26 cellular contexts compared by ENCODE assay signal in the genomic region with DNA sequence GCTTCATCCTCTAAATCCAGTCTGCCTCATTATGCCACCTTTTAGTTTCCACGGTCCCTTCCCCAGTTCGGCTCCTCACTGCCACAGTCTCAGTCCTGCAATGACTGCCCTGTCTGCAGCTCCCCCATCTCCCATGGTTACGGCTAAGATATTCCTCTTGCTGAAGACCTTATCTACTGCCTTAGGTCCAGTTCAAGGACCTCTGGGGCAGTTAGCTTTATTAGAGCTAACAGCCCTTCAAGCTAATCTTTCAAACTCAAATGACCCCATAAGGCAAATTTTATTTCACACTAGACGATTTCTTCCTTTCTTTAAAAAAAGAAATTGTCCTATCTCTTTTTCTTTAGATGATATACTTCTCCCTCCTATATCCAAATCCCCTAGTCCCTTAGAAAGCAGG.
DNase-seq lines count a peak whose midpoint lies in the region; ATAC-seq, FAIRE-seq and TF ChIP-seq lines count a peak whose summit lies in the region.
"Had no signal": no experiment of that assay in that cellular context is flagged by ENCODE, and none has a peak within 500 bp of the region (broad histone marks: within the 10 kb centered on the region; RNA-seq: fewer than 3 reads in every experiment).

No MANE protein-coding gene starts in this region.

- H2BK15ac ChIP-seq in mesenchymal stem cell (ENCODE audit: low read depth, poor library complexity, severe bottlenecking) = peak overlapping the region; percentile 85

- DNase-seq in Caco-2 = no peak
- DNase-seq in K562 (ENCODE audit: extremely low read depth in 1 of 4, low spot score in 3 of 4) = no peak
- no peak for DNase-seq in mesenchymal stem cell
- DNase-seq in neural progenitor cell (ENCODE audit: low spot score) = no peak
- no peak for DNase-seq in NCI-H2196 treated with DMSO at 0.1 percent for 48 hours (lab: John Stamatoyannopoulos, UW; ENCODE audit: unreplicated experiment)
- no peak for DNase-seq in GOT3 (lab: John Stamatoyannopoulos, UW)
- DNase-seq: 8988T; ACHN; AML-193; BE2C; Calu3; CD4-positive, alpha-beta T cell; CD8-positive, alpha-beta memory T cell; DMS53; DMS79 treated with DMSO at 0.1 percent for 48 hours; GF-D8; HFFc6 had no signal

- H3K79me2 ChIP-seq in K562 (ENCODE audit: control insufficient read depth, insufficient read depth, low read length) (no peaks in the 10 kb centered on the region), neural progenitor cell (ENCODE audit: low read depth) (no peaks in the 10 kb centered on the region)

- H3K79me1 ChIP-seq in mesenchymal stem cell (replicated peaks; ENCODE audit: low read length, poor library complexity, severe bottlenecking) = no peaks in the 10 kb centered on the region

- H3K9me3 Mint-ChIP-seq in Caco-2 (ENCODE audit: unreplicated experiment) (peaks cover 12% of the 10 kb centered on the region), neural progenitor cell (peaks cover 20% of the 10 kb centered on the region)
- H3K9me3 Mint-ChIP-seq: CD4-positive, alpha-beta T cell; CD8-positive, alpha-beta memory T cell; HFFc6 had no signal

- no peak overlapping the region for H3K9ac ChIP-seq in K562 (ENCODE audit: insufficient read depth in 1 of 2, low read depth in 2 of 2, low read length in 2 of 2)
- H3K9ac ChIP-seq in mesenchymal stem cell (ENCODE audit: low read length) = no peak overlapping the region
- H3K9ac ChIP-seq in neural progenitor cell = no peak overlapping the region
- H3K9ac ChIP-seq: BLaER1 treated with 17β-estradiol and CSF1 and Interleukin-3, amounts not matched to agents 10 nM and 100 nM had no signal

- H3K9me3 ChIP-seq in Caco-2 = no peaks in the 10 kb centered on the region; the same call in 1 of the 2 replicates
- H3K9me3 ChIP-seq in K562 (replicated peaks; ENCODE audit: control insufficient read depth, insufficient read depth, low read depth, low read length) = no peaks in the 10 kb centered on the region
- peaks cover 6% of the 10 kb centered on the region for H3K9me3 ChIP-seq in mesenchymal stem cell (ENCODE audit: control insufficient read depth, low read length)
- no peaks in the 10 kb centered on the region for H3K9me3 ChIP-seq in neural progenitor cell (ENCODE audit: low read depth)
- H3K9me3 ChIP-seq: BE2C had no signal

- peaks cover 99% of the 10 kb centered on the region for H3K36me3 Mint-ChIP-seq in Caco-2 (ENCODE audit: insufficient read depth, unreplicated experiment)
- peaks cover 15% of the 10 kb centered on the region for H3K36me3 Mint-ChIP-seq in neural progenitor cell

- H2AFZ ChIP-seq in K562 (ENCODE audit: low read depth, low read length) (no peak overlapping the region), mesenchymal stem cell (ENCODE audit: low read depth, low read length) (no peak overlapping the region), neural progenitor cell (replicated peaks) (no peak overlapping the region)
- H2AFZ ChIP-seq: GM23338 had no signal

- H4K20me1 ChIP-seq in K562 (replicated peaks; ENCODE audit: control insufficient read depth, insufficient read depth, low read length) (no peaks in the 10 kb centered on the region), neural progenitor cell (ENCODE audit: low read depth) (no peaks in the 10 kb centered on the region)
- H4K20me1 ChIP-seq: BLaER1 treated with 17β-estradiol and CSF1 and Interleukin-3, amounts not matched to agents 10 nM and 100 nM had no signal

- no peak for TF ChIP-seq CTCF in Caco-2 (IDR thresholded peaks at IDR 0.05; ENCODE audit: insufficient read depth in 1 of 2, low read depth in 1 of 2, low read length in 1 of 2, severe bottlenecking in 1 of 2, unreplicated experiment in 1 of 2)
- no peak for TF ChIP-seq CTCF in K562 (IDR thresholded peaks at IDR 0.05 in 2 of 3, conservative IDR thresholded peaks at IDR 0.05 in 1 of 3; ENCODE audit: insufficient read depth in 2 of 3, low read depth in 1 of 3, low read length in 3 of 3)
- TF ChIP-seq CTCF in neural progenitor cell (IDR thresholded peaks at IDR 0.05) = no peak

- no peak overlapping the region for H3K4me3 ChIP-seq in Caco-2 (ENCODE audit: low read depth, low read length)
- no peak overlapping the region for H3K4me3 ChIP-seq in K562
- no peak overlapping the region for H3K4me3 ChIP-seq in mesenchymal stem cell (ENCODE audit: insufficient read depth in 1 of 2, low read depth in 1 of 2, low read length in 2 of 2)
- H3K4me3 ChIP-seq in neural progenitor cell = no peak overlapping the region
- H3K4me3 ChIP-seq: A549; BLaER1 treated with 17β-estradiol and CSF1 and Interleukin-3, amounts not matched to agents 10 nM and 100 nM; GM23338; HAP-1 had no signal

- H4K91ac ChIP-seq in mesenchymal stem cell (ENCODE audit: low read length) = no peak overlapping the region

- H2BK120ac ChIP-seq in mesenchymal stem cell (ENCODE audit: low read depth, low read length) = no peak overlapping the region

- H3K4ac ChIP-seq in mesenchymal stem cell (ENCODE audit: low read depth in 1 of 2, low read length in 2 of 2) = no peak overlapping the region

- H2BK5ac ChIP-seq in mesenchymal stem cell (ENCODE audit: low read depth, low read length, poor library complexity, severe bottlenecking) = no peak overlapping the region

- TF ChIP-seq RAD21 in K562 (CRISPR knock-in tag; conservative IDR thresholded peaks at IDR 0.05 in 1 of 2, IDR thresholded peaks at IDR 0.05 in 1 of 2) = no peak

- FAIRE-seq in K562 (lab: Jason Lieb, UNC) = no peak
- FAIRE-seq: A549, GM12891, GM18507, H54 had no signal

- POLR2A ChIA-PET in Caco-2 (lab: Charles Lee) = no interaction called here
- POLR2A ChIA-PET in K562 (lab: Yijun Ruan, JAX) = no interaction called here

- peak overlapping the region in 1 of 2 experiments; percentile 24 for H2BK12ac ChIP-seq in mesenchymal stem cell (ENCODE audit: low read length in 2 of 2)

- no peak for TF ChIP-seq EP300 in K562 (IDR thresholded peaks at IDR 0.05; ENCODE audit: low read length)

- H3K9me1 ChIP-seq in K562 (ENCODE audit: control insufficient read depth, insufficient read depth, low read length) = no peaks in the 10 kb centered on the region

- peaks cover 4% of the 10 kb centered on the region for H3K4me1 Mint-ChIP-seq in Caco-2 (ENCODE audit: low read depth, unreplicated experiment)
- peaks cover 30% of the 10 kb centered on the region for H3K4me1 Mint-ChIP-seq in neural progenitor cell
- H3K4me1 Mint-ChIP-seq: CD8-positive, alpha-beta memory T cell had no signal

- no peak overlapping the region for H3K14ac ChIP-seq in mesenchymal stem cell (ENCODE audit: low read length in 2 of 2)

- H3K27me3 ChIP-seq in Caco-2 (replicated peaks; ENCODE audit: control insufficient read depth, insufficient read depth, low read length) (no peaks in the 10 kb centered on the region), K562 (ENCODE audit: control insufficient read depth in 2 of 2, insufficient read depth in 2 of 2, low read length in 2 of 2) (no peaks in the 10 kb centered on the region), mesenchymal stem cell (ENCODE audit: control insufficient read depth in 1 of 2, insufficient read depth in 1 of 2, low read length in 2 of 2) (no peaks in the 10 kb centered on the region), neural progenitor cell (no peaks in the 10 kb centered on the region)
- H3K27me3 ChIP-seq: BLaER1 treated with 17β-estradiol and CSF1 and Interleukin-3, amounts not matched to agents 10 nM and 100 nM had no signal

- no peak overlapping the region for H3K23ac ChIP-seq in mesenchymal stem cell (ENCODE audit: low read length in 2 of 2)

- in situ Hi-C loops in K562 (cut with MboI) = no loop called here

- CTCF ChIA-PET in Caco-2 (lab: Charles Lee) = interaction anchor here (0.6 kb wide), 1 partner anchor 41 kb away, joined by 3 read pairs; no protein-coding TSS in a partner anchor
- CTCF ChIA-PET in K562 (lab: Yijun Ruan, JAX; ENCODE audit: low intra/inter-chr PET ratio) = no interaction called here

- BruUV-seq in Caco-2 (replicated peaks; lab: Mats Ljungman, UMichigan) (no TSS peak), K562 (replicated peaks; lab: Mats Ljungman, UMichigan) (no TSS peak)

- H2AK5ac ChIP-seq in mesenchymal stem cell (ENCODE audit: low read length, severe bottlenecking) = no peak overlapping the region

- H3K27ac ChIP-seq in K562 (ENCODE audit: extremely low read depth, low read depth, low read length) (no peak overlapping the region), mesenchymal stem cell (ENCODE audit: low read length, poor library complexity, severe bottlenecking) (no peak overlapping the region), neural progenitor cell (no peak overlapping the region)
- H3K27ac ChIP-seq: BLaER1 treated with 17β-estradiol and CSF1 and Interleukin-3, amounts not matched to agents 10 nM and 100 nM had no signal

- H3K27me3 Mint-ChIP-seq in Caco-2 (ENCODE audit: insufficient read depth, unreplicated experiment) = no peaks in the 10 kb centered on the region
- H3K27me3 Mint-ChIP-seq in neural progenitor cell (ENCODE audit: insufficient read depth, low read depth) = peaks cover 7% of the 10 kb centered on the region

- TF ChIP-seq POLR2A in K562 (conservative IDR thresholded peaks at IDR 0.05) = no peak

- H3K36me3 ChIP-seq in Caco-2 (ENCODE audit: control insufficient read depth, insufficient read depth, low read length) = peaks cover 7% of the 10 kb centered on the region
- H3K36me3 ChIP-seq in K562 (ENCODE audit: control insufficient read depth, insufficient read depth, low read length) = no peaks in the 10 kb centered on the region
- peaks cover 0 to 10% of the 10 kb centered on the region in 2 experiments for H3K36me3 ChIP-seq in mesenchymal stem cell (ENCODE audit: control insufficient read depth in 1 of 2, insufficient read depth in 2 of 2, low read depth in 1 of 2, low read length in 2 of 2)
- no peaks in the 10 kb centered on the region for H3K36me3 ChIP-seq in neural progenitor cell
- H3K36me3 ChIP-seq: BE2C, HAP-1 had no signal

- H3K4me2 ChIP-seq in K562 (ENCODE audit: insufficient read depth, low read length) (no peak overlapping the region), mesenchymal stem cell (ENCODE audit: low read length, poor library complexity, severe bottlenecking) (no peak overlapping the region), neural progenitor cell (no peak overlapping the region)
- H3K4me2 ChIP-seq: A549; BLaER1 treated with 17β-estradiol and CSF1 and Interleukin-3, amounts not matched to agents 10 nM and 100 nM; GM23338 had no signal

- H3K27ac Mint-ChIP-seq in Caco-2 (ENCODE audit: unreplicated experiment) (peak overlapping the region; percentile 63), neural progenitor cell (peak overlapping the region; percentile 44)
- H3K27ac Mint-ChIP-seq: CD14-positive monocyte; CD4-positive, alpha-beta T cell; CD8-positive, alpha-beta memory T cell; GM23338; HFFc6 had no signal

- H3K4me3 Mint-ChIP-seq in Caco-2 (ENCODE audit: unreplicated experiment) (no peak overlapping the region), neural progenitor cell (no peak overlapping the region)
- H3K4me3 Mint-ChIP-seq: CD14-positive monocyte; CD4-positive, alpha-beta T cell; CD8-positive, alpha-beta memory T cell; GM23338; HFFc6 had no signal

- H4K8ac ChIP-seq in mesenchymal stem cell (ENCODE audit: low read length) = no peak overlapping the region

- H3K18ac ChIP-seq in mesenchymal stem cell (ENCODE audit: low read depth in 1 of 2, low read length in 2 of 2) = no peak overlapping the region

- intact Hi-C loops in Caco-2 (cut with micrococcal nuclease; ENCODE audit: unreplicated experiment) = no loop called here
- intact Hi-C loops in K562 (cut with micrococcal nuclease) = no loop called here

- 55% methylated on average over 4 of the region's 4 CpGs for WGBS in K562 (ENCODE audit: insufficient coverage, low coverage, missing lambda C conversion rate)
- 96% methylated on average over 4 of the region's 4 CpGs for WGBS in mesenchymal stem cell

- H3K4me1 ChIP-seq in Caco-2 (no peaks in the 10 kb centered on the region), K562 (replicated peaks in 1 of 2; ENCODE audit: control insufficient read depth in 2 of 2, insufficient read depth in 2 of 2, low read length in 2 of 2) (no peaks in the 10 kb centered on the region), mesenchymal stem cell (ENCODE audit: control insufficient read depth, insufficient read depth, low read depth, low read length) (no peaks in the 10 kb centered on the region), neural progenitor cell (peaks cover 22% of the 10 kb centered on the region)
- H3K4me1 ChIP-seq: A549, BE2C, HAP-1 had no signal

- ATAC-seq in K562 (no peak), HG03139 (IDR thresholded peaks at IDR 0.05; ENCODE audit: unreplicated experiment) (no peak)
- ATAC-seq: A549, GM23338 had no signal

- H3F3A ChIP-seq in neural progenitor cell (ENCODE audit: low read depth) = no peaks in the 10 kb centered on the region
